32 cellular contexts compared by ENCODE assay signal in genomic region chr16:31479752-31480151, GRCh38. TPM values are rescaled to one million over a fixed set of nuclear protein-coding genes. Genes with fewer than 3 reads are reported as not detected.
"Had no signal": no experiment of that assay in that cellular context is flagged by ENCODE, and none has a peak within 500 bp of the region (broad histone marks: within the 10 kb centered on the region; RNA-seq: fewer than 3 reads in every experiment).

No MANE protein-coding gene starts in this region.

- H3K9me3 Mint-ChIP-seq: central memory CD8-positive, alpha-beta T cell; dendritic cell treated with granulocyte-macrophage colony-stimulating factor and Interleukin-4, amounts not matched to agents 40 ng/mL and 50 ng/mL, for 4 days; endodermal cell; memory B cell; nephron; stimulated activated effector memory CD8-positive, alpha-beta T cell treated with anti-CD3 and anti-CD28 coated beads, Interleukin-12 subunit alpha, Interleukin-12 subunit beta, amount 100 ng/mL, for 72 hours; type B pancreatic cell had no signal

- H3K4me3 ChIP-seq: colonic mucosa, esophagus muscularis mucosa, gastroesophageal sphincter, heart left ventricle, hepatocyte, lung, ovary, psoas muscle, skin epidermis, stomach, testis, tibial artery had no signal

- H3K36me3 ChIP-seq: colonic mucosa, ovary had no signal

- H3K27me3 ChIP-seq: colonic mucosa, heart left ventricle, hepatocyte, ovary, testis had no signal

- H3K27me3 Mint-ChIP-seq: central memory CD8-positive, alpha-beta T cell had no signal

- H3K27ac ChIP-seq: colonic mucosa, foreskin keratinocyte, hepatocyte, ovary, psoas muscle, skin epidermis, stomach, testis, tibial artery had no signal

- H3K27ac Mint-ChIP-seq: dendritic cell treated with granulocyte-macrophage colony-stimulating factor and Interleukin-4, amounts not matched to agents 40 ng/mL and 50 ng/mL, for 4 days; endodermal cell; memory B cell; stimulated activated effector memory CD8-positive, alpha-beta T cell treated with anti-CD3 and anti-CD28 coated beads, Interleukin-12 subunit alpha, Interleukin-12 subunit beta, amount 100 ng/mL, for 72 hours; type B pancreatic cell had no signal

- H3K4me3 Mint-ChIP-seq: central memory CD8-positive, alpha-beta T cell; dendritic cell treated with granulocyte-macrophage colony-stimulating factor and Interleukin-4, amounts not matched to agents 40 ng/mL and 50 ng/mL, for 4 days; endodermal cell; memory B cell; stimulated activated effector memory CD8-positive, alpha-beta T cell treated with anti-CD3 and anti-CD28 coated beads, Interleukin-12 subunit alpha, Interleukin-12 subunit beta, amount 100 ng/mL, for 72 hours; type B pancreatic cell had no signal

- H3K9me3 ChIP-seq: colonic mucosa, esophagus muscularis mucosa, gastroesophageal sphincter, heart left ventricle, ovary, psoas muscle, stomach, testis, tibial artery had no signal

- H3K4me1 ChIP-seq: foreskin keratinocyte, psoas muscle had no signal

- H3K36me3 Mint-ChIP-seq: memory B cell; stimulated activated effector memory CD8-positive, alpha-beta T cell treated with anti-CD3 and anti-CD28 coated beads, Interleukin-12 subunit alpha, Interleukin-12 subunit beta, amount 100 ng/mL, for 72 hours; type B pancreatic cell had no signal

- DNase-seq: colonic mucosa; effector CD8-positive, alpha-beta T cell; endodermal cell; foreskin keratinocyte; heart left ventricle; left colon; nucleus accumbens; ovary; stimulated activated CD4-positive, alpha-beta T cell treated with anti-CD3 and anti-CD28 coated beads, Interleukin-2, amount 100 ng/mL, for 24 hours; stimulated activated CD4-positive, alpha-beta T cell treated with anti-CD3 and anti-CD28 coated beads, Interleukin-4, amount 100 ng/mL, for 24 hours; stimulated activated naive CD4-positive, alpha-beta T cell treated with Interleukin-2 at 50 U/mL for 16 hours; stomach; substantia nigra; testis; tibial artery had no signal

- ATAC-seq: foreskin keratinocyte; gastroesophageal sphincter; heart left ventricle; left colon; psoas muscle; right cardiac atrium; stimulated activated effector memory CD8-positive, alpha-beta T cell treated with anti-CD3 and anti-CD28 coated beads, Interleukin-12 subunit alpha, Interleukin-12 subunit beta, amount 100 ng/mL, for 72 hours had no signal

RNA-seq across cellular contexts. Expression of gene SLC5A2, which starts 3.2 kb away (rescaled TPM):
- total RNA-seq: chondrocyte, epithelial cell of proximal tubule, fibroblast of lung, gastroesophageal sphincter, heart left ventricle, psoas muscle, right cardiac atrium, stomach had no signal

RNA-seq across cellular contexts. Expression of gene ZNF843, which starts 37.2 kb away (rescaled TPM):
- total RNA-seq: epithelial cell of proximal tubule, mononuclear cell had no signal
